18 cellular contexts compared by ENCODE assay signal in the genomic region with DNA sequence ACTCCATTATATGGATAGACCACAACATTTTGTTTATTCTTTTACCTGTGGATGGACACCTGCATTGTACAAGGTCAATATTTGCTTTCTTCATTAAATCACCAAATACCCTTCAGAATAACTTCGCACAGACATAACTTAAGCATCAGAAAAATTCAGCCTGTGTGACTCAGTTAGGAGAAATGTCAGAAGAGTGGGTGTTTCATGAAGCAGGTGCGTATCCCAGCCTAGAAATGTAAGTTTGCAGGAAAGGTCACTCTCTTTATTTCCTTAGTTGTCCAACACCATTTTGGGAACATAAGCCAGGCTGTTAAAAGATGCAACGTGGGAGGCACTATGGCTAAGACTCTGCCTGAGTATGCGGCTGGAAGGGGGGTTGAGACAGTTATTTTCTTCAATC.
"Had no signal": no experiment of that assay in that cellular context is flagged by ENCODE, and none has a peak within 500 bp of the region (broad histone marks: within the 10 kb centered on the region; RNA-seq: fewer than 3 reads in every experiment).

No MANE protein-coding gene starts in this region.

- H3K9me3 Mint-ChIP-seq: activated naive CD8-positive, alpha-beta T cell treated with anti-CD3 and anti-CD28 coated beads for 36 hours; natural killer cell; T-helper 2 cell treated with Interferon-gamma antibody and Interleukin-4, amounts not matched to agents 5 μg/mL and 100 μg/mL, for 36 hours; type B pancreatic cell had no signal

- H3K27me3 Mint-ChIP-seq: type B pancreatic cell had no signal

- H3K27ac Mint-ChIP-seq: activated naive CD8-positive, alpha-beta T cell treated with anti-CD3 and anti-CD28 coated beads for 36 hours; natural killer cell; progenitor cell of endocrine pancreas; T-helper 2 cell treated with Interferon-gamma antibody and Interleukin-4, amounts not matched to agents 5 μg/mL and 100 μg/mL, for 36 hours; type B pancreatic cell had no signal

- H3K4me1 Mint-ChIP-seq: activated naive CD8-positive, alpha-beta T cell treated with anti-CD3 and anti-CD28 coated beads for 36 hours; natural killer cell had no signal

- H3K4me3 Mint-ChIP-seq: activated naive CD8-positive, alpha-beta T cell treated with anti-CD3 and anti-CD28 coated beads for 36 hours; natural killer cell; T-helper 2 cell treated with Interferon-gamma antibody and Interleukin-4, amounts not matched to agents 5 μg/mL and 100 μg/mL, for 36 hours; type B pancreatic cell had no signal

- ATAC-seq: activated CD4-positive, CD25-positive, alpha-beta regulatory T cell treated with anti-CD3 and anti-CD28 coated beads, Interleukin-2, amount 50 U/mL, for 24 hours; left colon; natural killer cell; sciatic nerve had no signal

- DNase-seq: activated effector memory CD4-positive, alpha-beta T cell treated with Interleukin-2 at 50 U/mL for 16 hours; activated naive CD8-positive, alpha-beta T cell treated with anti-CD3 and anti-CD28 coated beads for 36 hours; activated T-cell treated with anti-CD3 and anti-CD28 coated beads, Interleukin-2, amount 50 U/mL, for 1 hour; anterior cingulate cortex; hippocampal formation; left colon; natural killer cell; nucleus accumbens; stimulated activated CD4-positive, alpha-beta T cell treated with anti-CD3 and anti-CD28 coated beads, Interleukin-2, amount 100 ng/mL, for 24 hours; stimulated activated naive CD4-positive, alpha-beta T cell; substantia nigra; SW 1271 had no signal

- H3K36me3 Mint-ChIP-seq: activated naive CD8-positive, alpha-beta T cell treated with anti-CD3 and anti-CD28 coated beads for 36 hours; natural killer cell; type B pancreatic cell had no signal

- H3K4me3 ChIP-seq: lung had no signal
